ENCODE assay signal across 29 cellular contexts in the genomic region with DNA sequence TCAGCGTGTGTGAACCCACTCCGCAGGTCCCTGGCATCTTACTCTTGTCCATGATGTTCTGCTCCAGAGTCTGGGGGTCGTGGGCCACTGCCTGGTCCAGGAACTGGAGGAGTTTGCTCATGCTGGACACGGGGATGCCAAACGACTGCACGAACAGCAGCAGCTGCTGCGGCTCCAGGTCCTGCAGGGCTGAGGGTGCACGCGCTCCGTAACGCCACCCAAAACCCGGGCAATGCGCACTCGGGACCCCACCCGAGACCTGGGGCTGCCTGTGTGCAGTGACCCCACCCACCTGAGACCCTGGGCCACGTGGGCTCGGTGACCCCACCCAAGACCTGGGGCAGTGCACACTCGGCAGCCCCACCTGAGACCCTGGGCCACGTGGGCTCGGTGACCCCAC.
"Had no signal": no experiment of that assay in that cellular context is flagged by ENCODE, and none has a peak within 500 bp of the region (broad histone marks: within the 10 kb centered on the region; RNA-seq: fewer than 3 reads in every experiment).

No MANE protein-coding gene starts in this region.

- DNase-seq: hypothalamus; immature natural killer cell; kidney; left colon; left lung; lower lobe of right lung; mammary epithelial cell; mesenchymal stem cell; naive thymus-derived CD8-positive, alpha-beta T cell; ovary; stimulated activated CD4-positive, alpha-beta T cell treated with anti-CD3 and anti-CD28 coated beads, Interleukin-12 subunit alpha, Interleukin-12 subunit beta, amount 100 ng/mL, for 4 hours; stimulated activated CD4-positive, alpha-beta T cell treated with anti-CD3 and anti-CD28 coated beads, Interleukin-15, amount 100 ng/mL, for 24 hours; stimulated activated CD4-positive, alpha-beta T cell treated with anti-CD3 and anti-CD28 coated beads, Interleukin-2, amount 100 ng/mL, for 24 hours; stimulated activated CD4-positive, alpha-beta T cell treated with anti-CD3 and anti-CD28 coated beads, Interleukin-4, amount 100 ng/mL, for 1 hour; stimulated activated naive B cell treated with anti-CD40 and anti-IgM and Interleukin-4, amounts not matched to agents 10 μg/mL and 1 μg/mL and 100 μg/mL, for 72 hours; stimulated activated naive CD8-positive, alpha-beta T cell treated with anti-CD3 and anti-CD28 coated beads, Interleukin-15, Interleukin-2, amounts not matched to agents 100 U/mL and 50 U/mL, for 24 hours; stomach; testis; thyroid gland; transverse colon had no signal

- FAIRE-seq: islet of Langerhans, kidney had no signal

- H3K4me1 ChIP-seq: left lung, lower lobe of right lung, right atrium auricular region, stomach, testis, thyroid gland, transverse colon, upper lobe of left lung had no signal

- ATAC-seq: left colon; left lung; lower lobe of right lung; naive thymus-derived CD8-positive, alpha-beta T cell; sciatic nerve; stimulated activated naive B cell treated with anti-CD40 and anti-IgM and Interleukin-4, amounts not matched to agents 10 μg/mL and 1 μg/mL and 100 μg/mL, for 72 hours; stimulated activated naive CD8-positive, alpha-beta T cell treated with anti-CD3 and anti-CD28 coated beads, Interleukin-15, Interleukin-2, amounts not matched to agents 100 U/mL and 50 U/mL, for 24 hours had no signal

- H3K27ac Mint-ChIP-seq: immature natural killer cell; naive thymus-derived CD8-positive, alpha-beta T cell; nephron had no signal

- H3K9me3 Mint-ChIP-seq: immature natural killer cell; naive thymus-derived CD8-positive, alpha-beta T cell; nephron; neural crest cell; stimulated activated naive B cell treated with anti-CD40 and anti-IgM and Interleukin-4, amounts not matched to agents 10 μg/mL and 1 μg/mL and 100 μg/mL, for 72 hours had no signal

- H3K4me1 Mint-ChIP-seq: immature natural killer cell; nephron; neural crest cell; stimulated activated naive B cell treated with anti-CD40 and anti-IgM and Interleukin-4, amounts not matched to agents 10 μg/mL and 1 μg/mL and 100 μg/mL, for 72 hours had no signal

- H3K27ac ChIP-seq: left lung, lower lobe of right lung, neutrophil, ovary, right atrium auricular region, skin epidermis, stomach, testis, thyroid gland, transverse colon, upper lobe of left lung had no signal

- H3K36me3 Mint-ChIP-seq: immature natural killer cell had no signal

- H3K4me3 ChIP-seq: left lung, lower lobe of right lung, ovary, right atrium auricular region, skin epidermis, stomach, testis, thyroid gland, transverse colon, upper lobe of left lung had no signal

- H3K27me3 ChIP-seq: left lung, neutrophil, ovary, right atrium auricular region, stomach, testis, thyroid gland, transverse colon, upper lobe of left lung had no signal

- H3K4me3 Mint-ChIP-seq: immature natural killer cell; naive thymus-derived CD8-positive, alpha-beta T cell; nephron; neural crest cell; stimulated activated naive B cell treated with anti-CD40 and anti-IgM and Interleukin-4, amounts not matched to agents 10 μg/mL and 1 μg/mL and 100 μg/mL, for 72 hours had no signal

- H3K36me3 ChIP-seq: ovary had no signal

- H3K27me3 Mint-ChIP-seq: naive thymus-derived CD8-positive, alpha-beta T cell; progenitor cell of endocrine pancreas; stimulated activated naive B cell treated with anti-CD40 and anti-IgM and Interleukin-4, amounts not matched to agents 10 μg/mL and 1 μg/mL and 100 μg/mL, for 72 hours had no signal

- H3K9me3 ChIP-seq: left lung, lower lobe of right lung, neutrophil, ovary, right atrium auricular region, stomach, testis, thyroid gland, transverse colon, upper lobe of left lung had no signal
